Comparison of ENCODE assay signal across 32 cellular contexts in genomic region chr6:32239462-32239861, GRCh38.
"Had no signal": no experiment of that assay in that cellular context is flagged by ENCODE, and none has a peak within 500 bp of the region (broad histone marks: within the 10 kb centered on the region; RNA-seq: fewer than 3 reads in every experiment).

No MANE protein-coding gene starts in this region.

- H3K4me1 ChIP-seq: foreskin keratinocyte had no signal

- H3K27ac Mint-ChIP-seq: activated CD4-positive, alpha-beta memory T cell treated with anti-CD3 and anti-CD28 coated beads, Interleukin-2, amount 10 ng/mL, durations not matched to agents 7 days and 5 days; activated CD4-positive, alpha-beta T cell treated with anti-CD3 and anti-CD28 coated beads, Interleukin-2, amount 10 ng/mL, durations not matched to agents 7 days and 5 days; activated naive CD4-positive, alpha-beta T cell treated with anti-CD3 and anti-CD28 coated beads, Interleukin-2, amount 10 ng/mL, durations not matched to agents 7 days and 5 days; activated naive CD4-positive, alpha-beta T cell treated with anti-CD3 and anti-CD28 coated beads, Interleukin-2, amount 50 U/mL, for 72 hours; activated naive CD8-positive, alpha-beta T cell treated with anti-CD3 and anti-CD28 coated beads, Interleukin-2, amount 10 ng/mL, durations not matched to agents 7 days and 5 days; activated T-helper 1 cell treated with anti-CD3 and anti-CD28 coated beads, Interleukin-12 subunit alpha, Interleukin-12 subunit beta, Interleukin-2, Interleukin-4 antibody, amounts not matched to agents 30 ng/mL and 10 ng/mL and 1 ng/mL, durations not matched to agents 14 hours and 24 hours and 36 hours; effector memory CD8-positive, alpha-beta T cell; T-helper 17 cell; T-helper 2 cell treated with Interferon-gamma antibody and Interleukin-4, amounts not matched to agents 5 μg/mL and 100 μg/mL, for 36 hours; WTC11 had no signal

- DNase-seq: activated CD4-positive, alpha-beta memory T cell treated with anti-CD3 and anti-CD28 coated beads, Interleukin-2, amount 10 ng/mL, durations not matched to agents 7 days and 5 days; activated CD4-positive, alpha-beta T cell treated with anti-CD3 and anti-CD28 coated beads for 1 hour; activated CD4-positive, alpha-beta T cell treated with anti-CD3 and anti-CD28 coated beads for 4 hours; activated CD4-positive, alpha-beta T cell treated with anti-CD3 and anti-CD28 coated beads, Interleukin-2, amount 10 ng/mL, durations not matched to agents 7 days and 5 days; activated CD4-positive, alpha-beta T cell treated with anti-CD3 and anti-CD28 coated beads, Interleukin-2, amount 50 U/mL, for 4 hours; activated CD8-positive, alpha-beta memory T cell treated with anti-CD3 and anti-CD28 coated beads, Interleukin-2, amount 50 U/mL, for 48 hours; activated gamma-delta T cell; activated naive CD4-positive, alpha-beta T cell; activated naive CD4-positive, alpha-beta T cell treated with anti-CD3 and anti-CD28 coated beads, Interleukin-2, amount 10 ng/mL, durations not matched to agents 7 days and 5 days; activated naive CD8-positive, alpha-beta T cell treated with anti-CD3 and anti-CD28 coated beads, Interleukin-2, amount 10 ng/mL, durations not matched to agents 7 days and 5 days; activated T-cell treated with anti-CD3 and anti-CD28 coated beads, Interleukin-2, amount 50 U/mL, for 4 hours; amniotic stem cell; anterior cingulate cortex; brain microvascular endothelial cell; cortex of kidney; dermis blood vessel endothelial cell; effector CD4-positive, alpha-beta T cell; effector memory CD8-positive, alpha-beta T cell; erythroblast; foreskin keratinocyte; gastrocnemius medialis; glutamatergic neuron; heart left ventricle; T-helper 1 cell; T-helper 17 cell; T1000 had no signal

- H3K27me3 ChIP-seq: brain microvascular endothelial cell, foreskin keratinocyte, gastrocnemius medialis, heart left ventricle had no signal

- H3K4me3 ChIP-seq: esophagus muscularis mucosa, gastrocnemius medialis, heart left ventricle had no signal

- H3K9me3 ChIP-seq: esophagus muscularis mucosa, gastrocnemius medialis, heart left ventricle had no signal

- H3K36me3 Mint-ChIP-seq: activated naive CD4-positive, alpha-beta T cell treated with anti-CD3 and anti-CD28 coated beads, Interleukin-2, amount 10 ng/mL, durations not matched to agents 7 days and 5 days; activated naive CD4-positive, alpha-beta T cell treated with anti-CD3 and anti-CD28 coated beads, Interleukin-2, amount 50 U/mL, for 72 hours; activated naive CD8-positive, alpha-beta T cell treated with anti-CD3 and anti-CD28 coated beads, Interleukin-2, amount 10 ng/mL, durations not matched to agents 7 days and 5 days; WTC11 had no signal

- H3K4me1 Mint-ChIP-seq: WTC11 had no signal

- H3K4me3 Mint-ChIP-seq: activated CD4-positive, alpha-beta memory T cell treated with anti-CD3 and anti-CD28 coated beads, Interleukin-2, amount 10 ng/mL, durations not matched to agents 7 days and 5 days; activated CD4-positive, alpha-beta T cell treated with anti-CD3 and anti-CD28 coated beads, Interleukin-2, amount 10 ng/mL, durations not matched to agents 7 days and 5 days; activated naive CD4-positive, alpha-beta T cell treated with anti-CD3 and anti-CD28 coated beads, Interleukin-2, amount 10 ng/mL, durations not matched to agents 7 days and 5 days; activated naive CD8-positive, alpha-beta T cell treated with anti-CD3 and anti-CD28 coated beads, Interleukin-2, amount 10 ng/mL, durations not matched to agents 7 days and 5 days; activated T-cell treated with anti-CD3 and anti-CD28 coated beads, Interleukin-2, amount 50 U/mL, for 4 hours; activated T-helper 1 cell treated with anti-CD3 and anti-CD28 coated beads, Interleukin-12 subunit alpha, Interleukin-12 subunit beta, Interleukin-2, Interleukin-4 antibody, amounts not matched to agents 30 ng/mL and 10 ng/mL and 1 ng/mL, durations not matched to agents 14 hours and 24 hours and 36 hours; effector memory CD8-positive, alpha-beta T cell; T-helper 17 cell; T-helper 2 cell treated with Interferon-gamma antibody and Interleukin-4, amounts not matched to agents 5 μg/mL and 100 μg/mL, for 36 hours; WTC11 had no signal

- H3K36me3 ChIP-seq: brain microvascular endothelial cell, esophagus muscularis mucosa, gastrocnemius medialis, heart left ventricle had no signal

- H3K27ac ChIP-seq: brain microvascular endothelial cell, esophagus muscularis mucosa, foreskin keratinocyte, gastrocnemius medialis, heart left ventricle, VCaP had no signal

- H3K9me3 Mint-ChIP-seq: activated CD4-positive, alpha-beta memory T cell treated with anti-CD3 and anti-CD28 coated beads, Interleukin-2, amount 10 ng/mL, durations not matched to agents 7 days and 5 days; activated CD4-positive, alpha-beta T cell treated with anti-CD3 and anti-CD28 coated beads, Interleukin-2, amount 10 ng/mL, durations not matched to agents 7 days and 5 days; activated naive CD4-positive, alpha-beta T cell treated with anti-CD3 and anti-CD28 coated beads, Interleukin-2, amount 10 ng/mL, durations not matched to agents 7 days and 5 days; activated naive CD8-positive, alpha-beta T cell treated with anti-CD3 and anti-CD28 coated beads, Interleukin-2, amount 10 ng/mL, durations not matched to agents 7 days and 5 days; activated T-cell treated with anti-CD3 and anti-CD28 coated beads, Interleukin-2, amount 50 U/mL, for 4 hours; activated T-helper 1 cell treated with anti-CD3 and anti-CD28 coated beads, Interleukin-12 subunit alpha, Interleukin-12 subunit beta, Interleukin-2, Interleukin-4 antibody, amounts not matched to agents 30 ng/mL and 10 ng/mL and 1 ng/mL, durations not matched to agents 14 hours and 24 hours and 36 hours; effector memory CD8-positive, alpha-beta T cell; T-helper 2 cell treated with Interferon-gamma antibody and Interleukin-4, amounts not matched to agents 5 μg/mL and 100 μg/mL, for 36 hours; WTC11 had no signal

- ATAC-seq: activated naive CD4-positive, alpha-beta T cell treated with anti-CD3 and anti-CD28 coated beads, Interleukin-2, amount 50 U/mL, for 72 hours; activated T-cell treated with anti-CD3 and anti-CD28 coated beads, Interleukin-2, amount 50 U/mL, for 4 hours; effector memory CD8-positive, alpha-beta T cell; foreskin keratinocyte; gastrocnemius medialis; heart left ventricle; T-helper 17 cell; WTC11 had no signal

- H3K27me3 Mint-ChIP-seq: T-helper 17 cell had no signal
